15 cellular contexts compared by ENCODE assay signal in genomic region chr5:133128066-133128465, GRCh38.
"Had no signal": no experiment of that assay in that cellular context is flagged by ENCODE, and none has a peak within 500 bp of the region (broad histone marks: within the 10 kb centered on the region; RNA-seq: fewer than 3 reads in every experiment).

No MANE protein-coding gene starts in this region.

- H3K4me1 Mint-ChIP-seq: central memory CD8-positive, alpha-beta T cell had no signal

- H3K4me3 Mint-ChIP-seq: central memory CD8-positive, alpha-beta T cell; effector memory CD8-positive, alpha-beta T cell; mesothelial cell of epicardium; natural killer cell treated with Interleukin-12 subunit alpha and Interleukin-12 subunit beta and Interleukin-15 and Interleukin-18, amount 100 ng/mL, for 72 hours; type B pancreatic cell had no signal

- DNase-seq: effector memory CD8-positive, alpha-beta T cell; esophagus squamous epithelium; foreskin fibroblast; heart left ventricle; hippocampal formation; left colon; mammary epithelial cell; occipital lobe; stimulated activated CD4-positive, alpha-beta T cell treated with anti-CD3 and anti-CD28 coated beads, Interleukin-4, amount 100 ng/mL, for 4 hours; stimulated activated naive CD4-positive, alpha-beta T cell treated with Interleukin-2 at 50 U/mL for 16 hours had no signal

- H3K27ac Mint-ChIP-seq: effector memory CD8-positive, alpha-beta T cell; mesothelial cell of epicardium; natural killer cell treated with Interleukin-12 subunit alpha and Interleukin-12 subunit beta and Interleukin-15 and Interleukin-18, amount 100 ng/mL, for 72 hours; type B pancreatic cell had no signal

- H3K36me3 Mint-ChIP-seq: mesothelial cell of epicardium; natural killer cell treated with Interleukin-12 subunit alpha and Interleukin-12 subunit beta and Interleukin-15 and Interleukin-18, amount 100 ng/mL, for 72 hours; type B pancreatic cell had no signal

- H3K9me3 Mint-ChIP-seq: central memory CD8-positive, alpha-beta T cell; effector memory CD8-positive, alpha-beta T cell; mesothelial cell of epicardium; natural killer cell treated with Interleukin-12 subunit alpha and Interleukin-12 subunit beta and Interleukin-15 and Interleukin-18, amount 100 ng/mL, for 72 hours; type B pancreatic cell had no signal

- ATAC-seq: effector memory CD8-positive, alpha-beta T cell; heart left ventricle; left colon; natural killer cell treated with Interleukin-12 subunit alpha and Interleukin-12 subunit beta and Interleukin-15 and Interleukin-18, amount 100 ng/mL, for 72 hours; sciatic nerve had no signal
